In genomic region chr9:875119-875962, GRCh38 we compare ENCODE assay signal across 18 cellular contexts. TPM values are rescaled to one million over a fixed set of nuclear protein-coding genes. Genes with fewer than 3 reads are reported as not detected.
DNase-seq lines count a peak whose midpoint lies in the region; TF ChIP-seq lines count a peak whose summit lies in the region.
"Had no signal": no experiment of that assay in that cellular context is flagged by ENCODE, and none has a peak within 500 bp of the region (broad histone marks: within the 10 kb centered on the region; RNA-seq: fewer than 3 reads in every experiment).

No MANE protein-coding gene starts in this region.

- peak overlapping the region in 2 of 5 donors; percentile 5 to 53 for H3K4me3 Mint-ChIP-seq in immature natural killer cell
- H3K4me3 Mint-ChIP-seq: CD4-positive, CD25-positive, alpha-beta regulatory T cell; GM23338 had no signal

- DNase-seq in NK-92 treated with Interleukin-12 subunit alpha and Interleukin-12 subunit beta, amount 100 ng/mL, for 24 hours (lab: John Stamatoyannopoulos, UW) = peak; percentile 35
- no peak for DNase-seq in NK-92 (lab: John Stamatoyannopoulos, UW; ENCODE audit: unreplicated experiment)
- DNase-seq in GM12865 (ENCODE audit: low read depth) = peak; percentile 19
- peak; percentile 13 for DNase-seq in M059J (ENCODE audit: low read depth)
- peak; percentile 33 to 47 (median 34) for DNase-seq in immature natural killer cell
- DNase-seq in GM13977 (ENCODE audit: low spot score) = no peak
- no peak for DNase-seq in cerebellum (ENCODE audit: low spot score)
- DNase-seq in islet precursor cell = no peak
- DNase-seq: ACHN; CD4-positive, CD25-positive, alpha-beta regulatory T cell; DMS 273 treated with DMSO at 0.1 percent for 48 hours; DMS79 treated with DMSO at 0.1 percent for 48 hours; EL; H7 had no signal

- no peaks in the 10 kb centered on the region for H3K36me3 Mint-ChIP-seq in immature natural killer cell
- H3K36me3 Mint-ChIP-seq: CD4-positive, CD25-positive, alpha-beta regulatory T cell; IgD-negative memory B cell had no signal

- in situ Hi-C loops in GM13977 (cut with MboI; ENCODE audit: low pct_unique_long_range_greater_than_20kb, low sequenced_read_pairs, unreplicated experiment) = no loop called here

- H3K9me3 Mint-ChIP-seq in immature natural killer cell = no peaks in the 10 kb centered on the region
- H3K9me3 Mint-ChIP-seq: GM23338, IgD-negative memory B cell had no signal

- H3K4me3 ChIP-seq in GM12865 (ENCODE audit: low read depth, low read length) = no peak overlapping the region
- H3K4me3 ChIP-seq: BLaER1 treated with 17β-estradiol and CSF1 and Interleukin-3, amounts not matched to agents 10 nM and 100 nM; GM23338 had no signal

- peaks cover 15 to 32% of the 10 kb centered on the region in 2 donors for H3K4me1 Mint-ChIP-seq in immature natural killer cell
- H3K4me1 Mint-ChIP-seq: CD4-positive, CD25-positive, alpha-beta regulatory T cell; GM23338; IgD-negative memory B cell had no signal

- peak overlapping the region in 2 of 6 donors; percentile 0 to 56 for H3K27ac Mint-ChIP-seq in immature natural killer cell
- H3K27ac Mint-ChIP-seq: CD4-positive, CD25-positive, alpha-beta regulatory T cell; GM23338; IgD-negative memory B cell had no signal

- H3K27me3 Mint-ChIP-seq in immature natural killer cell (ENCODE audit: low read depth in 3 of 3) = peaks cover 8 to 19% (median 19%) of the 10 kb centered on the region in 3 donors

- TF ChIP-seq CTCF in GM12865 (IDR thresholded peaks at IDR 0.05; ENCODE audit: insufficient read depth, low read depth, low read length, missing control alignments) (no peak), GM13977 (IDR thresholded peaks at IDR 0.05; ENCODE audit: extremely low read depth, insufficient read depth, missing control alignments) (no peak)

RNA-seq across cellular contexts. Expression of gene DMRT1, which starts 33.8 kb away (rescaled TPM):
- total RNA-seq in M059J (2014; rRNA removed; shearing (Covaris generic)) = 0.15 TPM in 1 of 2 replicates, not detected in the other
- polyA plus RNA-seq in immature natural killer cell = not detected
- total RNA-seq in cerebellum = not detected
- total RNA-seq: CD4-positive, CD25-positive, alpha-beta regulatory T cell; GM23338; HT1080 had no signal
- polyA plus RNA-seq: CD4-positive, CD25-positive, alpha-beta regulatory T cell; GM23338; IgD-negative memory B cell had no signal

Comparison
In these comparisons a context has a peak if more than half of its experiments do, and no peak if none do; other contexts are left out.
1. DNase-seq: peak in NK-92 treated with Interleukin-12 subunit alpha and Interleukin-12 subunit beta, amount 100 ng/mL, for 24 hours (single experiment), GM12865 (single experiment), M059J (single experiment) and immature natural killer cell (3 of 3); none in NK-92 (single experiment), GM13977 (single experiment), cerebellum (single experiment) and islet precursor cell (single experiment).